13 cellular contexts compared by ENCODE assay signal in genomic region chr3:106256249-106256957, GRCh38.
DNase-seq lines count a peak whose midpoint lies in the region; ATAC-seq, FAIRE-seq and TF ChIP-seq lines count a peak whose summit lies in the region.
"Had no signal": no experiment of that assay in that cellular context is flagged by ENCODE, and none has a peak within 500 bp of the region (broad histone marks: within the 10 kb centered on the region; RNA-seq: fewer than 3 reads in every experiment).

No MANE protein-coding gene starts in this region.

- no peak overlapping the region for H3K4me3 ChIP-seq in K562

- H3K79me2 ChIP-seq in K562 (ENCODE audit: control insufficient read depth, insufficient read depth, low read length), result no peaks in the 10 kb centered on the region

- no peaks in the 10 kb centered on the region for H3K9me1 ChIP-seq in K562 (ENCODE audit: control insufficient read depth, insufficient read depth, low read length)

- H3K4me2 ChIP-seq in K562 (ENCODE audit: insufficient read depth, low read length), result no peak overlapping the region; the same call in 1 of the 2 replicates

- no peaks in the 10 kb centered on the region for H3K9me3 ChIP-seq in K562 (replicated peaks; ENCODE audit: control insufficient read depth, insufficient read depth, low read depth, low read length)

- FAIRE-seq in K562 (lab: Jason Lieb, UNC), result no peak
- no peak for FAIRE-seq in urothelium cell line (lab: Jason Lieb, UNC)

- H4K20me1 ChIP-seq in K562 (replicated peaks; ENCODE audit: control insufficient read depth, insufficient read depth, low read length), result no peaks in the 10 kb centered on the region

- no peak overlapping the region for H3K27ac ChIP-seq in K562 (ENCODE audit: extremely low read depth, low read depth, low read length)

- peak; percentile 37 for ATAC-seq in GM18511 (IDR thresholded peaks at IDR 0.05; ENCODE audit: unreplicated experiment)
- peak; percentile 23 for ATAC-seq in GM21423 (IDR thresholded peaks at IDR 0.05; ENCODE audit: unreplicated experiment)
- peak; percentile 33 for ATAC-seq in HG03045 (IDR thresholded peaks at IDR 0.05; ENCODE audit: unreplicated experiment)
- ATAC-seq in K562, result no peak

- TF ChIP-seq CTCF in K562 (IDR thresholded peaks at IDR 0.05 in 2 of 3, conservative IDR thresholded peaks at IDR 0.05 in 1 of 3; ENCODE audit: insufficient read depth in 2 of 3, low read depth in 1 of 3, low read length in 3 of 3), result no peak

- no peaks in the 10 kb centered on the region for H3K36me3 ChIP-seq in K562 (ENCODE audit: control insufficient read depth, insufficient read depth, low read length)

- no TSS peak for BruUV-seq in K562 (replicated peaks; lab: Mats Ljungman, UMichigan)

- H3K4me1 ChIP-seq in K562 (replicated peaks in 1 of 2; ENCODE audit: control insufficient read depth in 2 of 2, insufficient read depth in 2 of 2, low read length in 2 of 2), result no peaks in the 10 kb centered on the region

- no peak for TF ChIP-seq EP300 in K562 (IDR thresholded peaks at IDR 0.05; ENCODE audit: low read length)

- TF ChIP-seq POLR2A in K562 (conservative IDR thresholded peaks at IDR 0.05), result no peak

- intact Hi-C loops in K562 (cut with micrococcal nuclease), result no loop called here

- POLR2A ChIA-PET in K562 (lab: Yijun Ruan, JAX), result no interaction called here

- H3K9ac ChIP-seq in K562 (ENCODE audit: insufficient read depth in 1 of 2, low read depth in 2 of 2, low read length in 2 of 2), result no peak overlapping the region

- H2AFZ ChIP-seq in K562 (ENCODE audit: low read depth, low read length), result peak overlapping the region; percentile 83

- H3K27me3 ChIP-seq in K562 (ENCODE audit: control insufficient read depth in 2 of 2, insufficient read depth in 2 of 2, low read length in 2 of 2), result no peaks in the 10 kb centered on the region

- CTCF ChIA-PET in K562 (lab: Yijun Ruan, JAX; ENCODE audit: low intra/inter-chr PET ratio), result no interaction called here

- TF ChIP-seq RAD21 in K562 (CRISPR knock-in tag; conservative IDR thresholded peaks at IDR 0.05 in 1 of 2, IDR thresholded peaks at IDR 0.05 in 1 of 2), result no peak

- WGBS in K562 (ENCODE audit: insufficient coverage, low coverage, missing lambda C conversion rate), result 17% methylated on average over 9 of the region's 11 CpGs

- in situ Hi-C loops in K562 (cut with MboI), result no loop called here

- DNase-seq in K562 (ENCODE audit: extremely low read depth in 1 of 4, low spot score in 3 of 4) (peak in 1 of 4 experiments; percentile 3), NCI-H69 (lab: John Stamatoyannopoulos, UW) (no peak), SKM-1 (lab: John Stamatoyannopoulos, UW; ENCODE audit: unreplicated experiment) (no peak), NCI-H2171 (lab: John Stamatoyannopoulos, UW) (no peak), urothelium cell line (ENCODE audit: low spot score) (no peak)
- DNase-seq: activated CD4-positive, alpha-beta T cell treated with anti-CD3 and anti-CD28 coated beads, Interleukin-2, amount 10 ng/mL, durations not matched to agents 7 days and 5 days; endodermal cell; hippocampal formation; IMR-90; SIG-M5 had no signal

TF ChIP-seq in K562, 482 proteins besides CTCF, POLR2A, EP300 and RAD21:
- TF ChIP-seq ELF2 (CRISPR knock-in tag; IDR thresholded peaks at IDR 0.05) (no peak), FUS (optimal IDR thresholded peaks at IDR 0.05; ENCODE audit: low read depth, low read length) (no peak), ZNF134 (CRISPR knock-in tag; conservative IDR thresholded peaks at IDR 0.05) (no peak), ZNF408 (CRISPR knock-in tag; IDR thresholded peaks at IDR 0.05; ENCODE audit: low read depth) (no peak)
- TF ChIP-seq, protein P1, sequence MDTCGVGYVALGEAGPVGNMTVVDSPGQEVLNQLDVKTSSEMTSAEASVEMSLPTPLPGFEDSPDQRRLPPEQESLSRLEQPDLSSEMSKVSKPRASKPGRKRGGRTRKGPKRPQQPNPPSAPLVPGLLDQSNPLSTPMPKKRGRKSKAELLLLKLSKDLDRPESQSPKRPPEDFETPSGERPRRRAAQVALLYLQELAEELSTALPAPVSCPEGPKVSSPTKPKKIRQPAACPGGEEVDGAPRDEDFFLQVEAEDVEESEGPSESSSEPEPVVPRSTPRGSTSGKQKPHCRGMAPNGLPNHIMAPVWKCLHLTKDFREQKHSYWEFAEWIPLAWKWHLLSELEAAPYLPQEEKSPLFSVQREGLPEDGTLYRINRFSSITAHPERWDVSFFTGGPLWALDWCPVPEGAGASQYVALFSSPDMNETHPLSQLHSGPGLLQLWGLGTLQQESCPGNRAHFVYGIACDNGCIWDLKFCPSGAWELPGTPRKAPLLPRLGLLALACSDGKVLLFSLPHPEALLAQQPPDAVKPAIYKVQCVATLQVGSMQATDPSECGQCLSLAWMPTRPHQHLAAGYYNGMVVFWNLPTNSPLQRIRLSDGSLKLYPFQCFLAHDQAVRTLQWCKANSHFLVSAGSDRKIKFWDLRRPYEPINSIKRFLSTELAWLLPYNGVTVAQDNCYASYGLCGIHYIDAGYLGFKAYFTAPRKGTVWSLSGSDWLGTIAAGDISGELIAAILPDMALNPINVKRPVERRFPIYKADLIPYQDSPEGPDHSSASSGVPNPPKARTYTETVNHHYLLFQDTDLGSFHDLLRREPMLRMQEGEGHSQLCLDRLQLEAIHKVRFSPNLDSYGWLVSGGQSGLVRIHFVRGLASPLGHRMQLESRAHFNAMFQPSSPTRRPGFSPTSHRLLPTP (IDR thresholded peaks at IDR 0.05; ENCODE audit: borderline replicate concordance, extremely low read depth, insufficient read length), result no peak
- TF ChIP-seq, protein P2, sequence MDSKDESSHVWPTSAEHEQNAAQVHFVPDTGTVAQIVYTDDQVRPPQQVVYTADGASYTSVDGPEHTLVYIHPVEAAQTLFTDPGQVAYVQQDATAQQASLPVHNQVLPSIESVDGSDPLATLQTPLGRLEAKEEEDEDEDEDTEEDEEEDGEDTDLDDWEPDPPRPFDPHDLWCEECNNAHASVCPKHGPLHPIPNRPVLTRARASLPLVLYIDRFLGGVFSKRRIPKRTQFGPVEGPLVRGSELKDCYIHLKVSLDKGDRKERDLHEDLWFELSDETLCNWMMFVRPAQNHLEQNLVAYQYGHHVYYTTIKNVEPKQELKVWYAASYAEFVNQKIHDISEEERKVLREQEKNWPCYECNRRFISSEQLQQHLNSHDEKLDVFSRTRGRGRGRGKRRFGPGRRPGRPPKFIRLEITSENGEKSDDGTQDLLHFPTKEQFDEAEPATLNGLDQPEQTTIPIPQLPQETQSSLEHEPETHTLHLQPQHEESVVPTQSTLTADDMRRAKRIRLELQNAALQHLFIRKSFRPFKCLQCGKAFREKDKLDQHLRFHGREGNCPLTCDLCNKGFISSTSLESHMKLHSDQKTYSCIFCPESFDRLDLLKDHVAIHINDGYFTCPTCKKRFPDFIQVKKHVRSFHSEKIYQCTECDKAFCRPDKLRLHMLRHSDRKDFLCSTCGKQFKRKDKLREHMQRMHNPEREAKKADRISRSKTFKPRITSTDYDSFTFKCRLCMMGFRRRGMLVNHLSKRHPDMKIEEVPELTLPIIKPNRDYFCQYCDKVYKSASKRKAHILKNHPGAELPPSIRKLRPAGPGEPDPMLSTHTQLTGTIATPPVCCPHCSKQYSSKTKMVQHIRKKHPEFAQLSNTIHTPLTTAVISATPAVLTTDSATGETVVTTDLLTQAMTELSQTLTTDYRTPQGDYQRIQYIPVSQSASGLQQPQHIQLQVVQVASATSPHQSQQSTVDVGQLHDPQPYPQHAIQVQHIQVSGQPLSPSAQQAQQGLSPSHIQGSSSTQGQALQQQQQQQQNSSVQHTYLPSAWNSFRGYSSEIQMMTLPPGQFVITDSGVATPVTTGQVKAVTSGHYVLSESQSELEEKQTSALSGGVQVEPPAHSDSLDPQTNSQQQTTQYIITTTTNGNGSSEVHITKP (IDR thresholded peaks at IDR 0.05; ENCODE audit: partially characterized antibody), result peak; percentile 81
